17 cellular contexts compared by ENCODE assay signal in genomic region chr3:194607592-194608386, GRCh38.
"Had no signal": no experiment of that assay in that cellular context is flagged by ENCODE, and none has a peak within 500 bp of the region (broad histone marks: within the 10 kb centered on the region; RNA-seq: fewer than 3 reads in every experiment).

No MANE protein-coding gene starts in this region.

- H3K4me3 ChIP-seq: breast epithelium, esophagus muscularis mucosa, psoas muscle, right lobe of liver had no signal

- H3K36me3 Mint-ChIP-seq: activated naive CD8-positive, alpha-beta T cell treated with anti-CD3 and anti-CD28 coated beads, Interleukin-2, amount 10 ng/mL, durations not matched to agents 7 days and 5 days; natural killer cell; stimulated activated memory B cell treated with anti-CD40 and anti-IgM and Interleukin-4, amounts not matched to agents 10 μg/mL and 1 μg/mL and 100 μg/mL, for 72 hours had no signal

- H3K27ac Mint-ChIP-seq: activated CD4-positive, alpha-beta memory T cell treated with anti-CD3 and anti-CD28 coated beads, Interleukin-2, amount 10 ng/mL, durations not matched to agents 7 days and 5 days; activated naive CD8-positive, alpha-beta T cell treated with anti-CD3 and anti-CD28 coated beads, Interleukin-2, amount 10 ng/mL, durations not matched to agents 7 days and 5 days; activated T-cell treated with anti-CD3 and anti-CD28 coated beads, Interleukin-2, amount 50 U/mL, for 72 hours; natural killer cell; stimulated activated memory B cell treated with anti-CD40 and anti-IgM and Interleukin-4, amounts not matched to agents 10 μg/mL and 1 μg/mL and 100 μg/mL, for 72 hours; type B pancreatic cell had no signal

- ATAC-seq: activated T-cell treated with anti-CD3 and anti-CD28 coated beads, Interleukin-2, amount 50 U/mL, for 72 hours; natural killer cell; psoas muscle; stimulated activated memory B cell treated with anti-CD40 and anti-IgM and Interleukin-4, amounts not matched to agents 10 μg/mL and 1 μg/mL and 100 μg/mL, for 72 hours had no signal

- DNase-seq: activated CD4-positive, alpha-beta memory T cell treated with anti-CD3 and anti-CD28 coated beads, Interleukin-2, amount 10 ng/mL, durations not matched to agents 7 days and 5 days; activated CD8-positive, alpha-beta memory T cell treated with anti-CD3 and anti-CD28 coated beads, Interleukin-2, amount 50 U/mL, for 4 hours; activated naive CD8-positive, alpha-beta T cell treated with anti-CD3 and anti-CD28 coated beads, Interleukin-2, amount 10 ng/mL, durations not matched to agents 7 days and 5 days; activated T-cell treated with anti-CD3 and anti-CD28 coated beads, Interleukin-2, amount 50 U/mL, for 72 hours; anterior cingulate cortex; glutamatergic neuron; left cardiac atrium; natural killer cell; occipital lobe; psoas muscle; right lobe of liver; stimulated activated CD4-positive, alpha-beta T cell treated with anti-CD3 and anti-CD28 coated beads, Interleukin-1b, Interleukin-23, amount 100 ng/mL, for 48 hours had no signal

- FAIRE-seq: endometrium had no signal

- H3K4me1 ChIP-seq: breast epithelium, esophagus muscularis mucosa, psoas muscle, right lobe of liver had no signal

- H3K27me3 Mint-ChIP-seq: activated CD4-positive, alpha-beta memory T cell treated with anti-CD3 and anti-CD28 coated beads, Interleukin-2, amount 10 ng/mL, durations not matched to agents 7 days and 5 days; activated naive CD8-positive, alpha-beta T cell treated with anti-CD3 and anti-CD28 coated beads, Interleukin-2, amount 10 ng/mL, durations not matched to agents 7 days and 5 days; stimulated activated memory B cell treated with anti-CD40 and anti-IgM and Interleukin-4, amounts not matched to agents 10 μg/mL and 1 μg/mL and 100 μg/mL, for 72 hours; type B pancreatic cell had no signal

- H3K4me1 Mint-ChIP-seq: natural killer cell; stimulated activated memory B cell treated with anti-CD40 and anti-IgM and Interleukin-4, amounts not matched to agents 10 μg/mL and 1 μg/mL and 100 μg/mL, for 72 hours had no signal

- H3K4me3 Mint-ChIP-seq: activated CD4-positive, alpha-beta memory T cell treated with anti-CD3 and anti-CD28 coated beads, Interleukin-2, amount 10 ng/mL, durations not matched to agents 7 days and 5 days; activated naive CD8-positive, alpha-beta T cell treated with anti-CD3 and anti-CD28 coated beads, Interleukin-2, amount 10 ng/mL, durations not matched to agents 7 days and 5 days; activated T-cell treated with anti-CD3 and anti-CD28 coated beads, Interleukin-2, amount 50 U/mL, for 72 hours; natural killer cell; stimulated activated memory B cell treated with anti-CD40 and anti-IgM and Interleukin-4, amounts not matched to agents 10 μg/mL and 1 μg/mL and 100 μg/mL, for 72 hours; type B pancreatic cell had no signal

- H3K36me3 ChIP-seq: breast epithelium, right lobe of liver had no signal

- H3K27ac ChIP-seq: breast epithelium, esophagus muscularis mucosa, psoas muscle, right lobe of liver had no signal

- H3K9me3 Mint-ChIP-seq: activated CD4-positive, alpha-beta memory T cell treated with anti-CD3 and anti-CD28 coated beads, Interleukin-2, amount 10 ng/mL, durations not matched to agents 7 days and 5 days; activated naive CD8-positive, alpha-beta T cell treated with anti-CD3 and anti-CD28 coated beads, Interleukin-2, amount 10 ng/mL, durations not matched to agents 7 days and 5 days; activated T-cell treated with anti-CD3 and anti-CD28 coated beads, Interleukin-2, amount 50 U/mL, for 72 hours; natural killer cell; stimulated activated memory B cell treated with anti-CD40 and anti-IgM and Interleukin-4, amounts not matched to agents 10 μg/mL and 1 μg/mL and 100 μg/mL, for 72 hours; type B pancreatic cell had no signal

- H3K27me3 ChIP-seq: breast epithelium, esophagus muscularis mucosa, right lobe of liver had no signal

- H3K9me3 ChIP-seq: breast epithelium, esophagus muscularis mucosa, psoas muscle, right lobe of liver had no signal
